Comparison of ENCODE assay signal across 8 cellular contexts in genomic region chr18:36130883-36131653, GRCh38. TPM values are rescaled to one million over a fixed set of nuclear protein-coding genes. Genes with fewer than 3 reads are reported as not detected.
A peak's percentile ranks its signal among the peaks of the same experiment; 100 is the strongest.
DNase-seq lines count a peak whose midpoint lies in the region; ATAC-seq and TF ChIP-seq lines count a peak whose summit lies in the region.

No MANE protein-coding gene starts in this region.

- no peak for TF ChIP-seq CTCF in GM10248 (IDR thresholded peaks at IDR 0.05; ENCODE audit: control extremely low read depth, extremely low read depth, low read depth, missing control alignments)
- TF ChIP-seq CTCF in OCI-LY7 (conservative IDR thresholded peaks at IDR 0.05; ENCODE audit: low read length): no peak
- TF ChIP-seq CTCF in epithelial cell of proximal tubule (conservative IDR thresholded peaks at IDR 0.05; ENCODE audit: low read depth, low read length): no peak
- TF ChIP-seq CTCF in psoas muscle (IDR thresholded peaks at IDR 0.05): no peak

- WGBS in psoas muscle, 3 donors: 87 to 89% (median 88%) methylated on average over 26 of the region's 26 CpGs

- H3K27me3 ChIP-seq in psoas muscle (ENCODE audit: insufficient read depth in 3 of 3, low read length in 2 of 3): no peaks in the 10 kb centered on the region

- intact Hi-C loops in OCI-LY7 (cut with micrococcal nuclease; ENCODE audit: unreplicated experiment): no loop called here
- intact Hi-C loops in psoas muscle (cut with DNase I): no loop called here

- CTCF ChIA-PET in GM10248 (lab: Yijun Ruan, JAX): interaction anchor here (1.1 to 1.2 kb wide), 2 partner anchors 115 to 153 kb away, joined by 3 read pairs; no protein-coding TSS in a partner anchor
- CTCF ChIA-PET in OCI-LY7 (lab: Charles Lee; ENCODE audit: unreplicated experiment): no interaction called here

- H3K36me3 ChIP-seq in OCI-LY7 (ENCODE audit: insufficient read depth, low read length) (peaks cover 16% of the 10 kb centered on the region), psoas muscle (ENCODE audit: insufficient read depth in 1 of 2, low read depth in 1 of 2) (peaks cover 0 to 36% of the 10 kb centered on the region in 2 donors)

- peaks cover 21% of the 10 kb centered on the region for H3K4me1 ChIP-seq in OCI-LY7 (ENCODE audit: insufficient read depth, low read length, poor library complexity, severe bottlenecking)
- H3K4me1 ChIP-seq in psoas muscle: peaks cover 24% of the 10 kb centered on the region

- H3K9me3 ChIP-seq in OCI-LY7 (ENCODE audit: low read length) (no peaks in the 10 kb centered on the region), psoas muscle (no peaks in the 10 kb centered on the region)

- H3K4me2 ChIP-seq in OCI-LY7 (ENCODE audit: low read length): peak overlapping the region; percentile 99

- peak; percentile 23 for DNase-seq in GM10248 (ENCODE audit: extremely low spot score)
- DNase-seq in OCI-LY7 (ENCODE audit: low spot score): no peak
- DNase-seq in epithelial cell of proximal tubule (ENCODE audit: low read depth): no peak
- no peak for DNase-seq in psoas muscle
- no peak for DNase-seq in NCI-H1436 (lab: John Stamatoyannopoulos, UW)
- no peak for DNase-seq in SHP77 treated with DMSO at 0.1 percent for 48 hours (lab: John Stamatoyannopoulos, UW)

- no peaks in the 10 kb centered on the region for H3K9me2 ChIP-seq in OCI-LY7 (ENCODE audit: insufficient read depth, low read length)

- H2AFZ ChIP-seq in OCI-LY7 (ENCODE audit: low read length): no peak overlapping the region

- H4K20me1 ChIP-seq in OCI-LY7 (ENCODE audit: insufficient read depth, low read length): no peaks in the 10 kb centered on the region

- ATAC-seq in psoas muscle: no peak
- ATAC-seq in HG03097 (IDR thresholded peaks at IDR 0.05; ENCODE audit: low FRiP score, unreplicated experiment): no peak
- no peak for ATAC-seq in GM19455 (IDR thresholded peaks at IDR 0.05; ENCODE audit: unreplicated experiment)

- H3K27ac ChIP-seq in OCI-LY7 (ENCODE audit: low read depth, low read length, poor library complexity, severe bottlenecking) (no peak overlapping the region), psoas muscle (peak overlapping the region; percentile 99)

- H3K4me3 ChIP-seq in OCI-LY7 (ENCODE audit: low read depth, low read length, poor library complexity, severe bottlenecking): peak overlapping the region; percentile 97
- H3K4me3 ChIP-seq in epithelial cell of proximal tubule (ENCODE audit: low read depth, low read length): peak overlapping the region; percentile 73
- peak overlapping the region; percentile 87 for H3K4me3 ChIP-seq in psoas muscle

- POLR2A ChIA-PET in GM10248 (lab: Yijun Ruan, JAX): no interaction called here
- POLR2A ChIA-PET in OCI-LY7 (lab: Charles Lee): interaction anchor here (0.6 kb wide), 1 partner anchor 109 kb away, joined by 3 read pairs; no protein-coding TSS in a partner anchor

- H3K79me2 ChIP-seq in OCI-LY7 (ENCODE audit: insufficient read depth, low read depth, low read length): peaks cover 61% of the 10 kb centered on the region

- no TSS peak for BruUV-seq in OCI-LY7 (replicated peaks; lab: Mats Ljungman, UMichigan)

RNA-seq across cellular contexts. Expression of gene ELP2, which starts 1.4 kb away (rescaled TPM):
- total RNA-seq in OCI-LY7 (2014; rRNA removed; shearing (Covaris generic)): 48.1 and 50.5 TPM in 2 replicates
- total RNA-seq in OCI-LY7 (2022): 39.7 and 40.3 TPM in 2 replicates
- total RNA-seq in epithelial cell of proximal tubule: 45.1 and 46.1 TPM in 2 replicates
- 10 to 100 TPM; 54.7 to 65.5 (median 57.4) TPM for total RNA-seq in psoas muscle
- 10 to 100 TPM; 25.0 to 39.6 (median 33.7) TPM for polyA plus RNA-seq in psoas muscle

RNA-seq across cellular contexts. Expression of gene SLC39A6, which starts 1.9 kb away (rescaled TPM):
- 14.7 and 18.1 TPM in 2 replicates for total RNA-seq in OCI-LY7 (2014; rRNA removed; shearing (Covaris generic))
- 11.2 and 13.7 TPM in 2 replicates for total RNA-seq in OCI-LY7 (2022)
- 66.8 and 83.7 TPM in 2 replicates for total RNA-seq in epithelial cell of proximal tubule
- 10 to 100 TPM in 3 of 4 donors, 1 to 10 TPM in 1; 10.0 to 21.3 (median 13.5) TPM for total RNA-seq in psoas muscle
- polyA plus RNA-seq in psoas muscle: 10 to 100 TPM in 2 of 3 donors, 1 to 10 TPM in 1; 8.9 to 21.6 (median 20.8) TPM

RNA-seq across cellular contexts. Expression of gene MOCOS, which starts 56.2 kb away (rescaled TPM):
- total RNA-seq in OCI-LY7 (2014; rRNA removed; shearing (Covaris generic)): not detected in 2 replicates
- total RNA-seq in OCI-LY7 (2022) (not detected in 2 replicates), epithelial cell of proximal tubule (5.7 and 14.8 TPM in 2 replicates), psoas muscle (1 to 10 TPM in 2 of 4 donors, under 1 TPM in 2; 0.30 to 4.8 (median 1.9) TPM)
- 1 to 10 TPM in 1 of 3 donors, under 1 TPM in 2; 0.79 to 1.1 (median 0.94) TPM for polyA plus RNA-seq in psoas muscle
